10 cellular contexts compared by ENCODE assay signal in genomic region chrX:40177489-40177888, GRCh38.
DNase-seq lines count a peak whose midpoint lies in the region; ATAC-seq, FAIRE-seq and TF ChIP-seq lines count a peak whose summit lies in the region.
"Had no signal": no experiment of that assay in that cellular context is flagged by ENCODE, and none has a peak within 500 bp of the region (broad histone marks: within the 10 kb centered on the region; RNA-seq: fewer than 3 reads in every experiment).

No MANE protein-coding gene starts in this region.

- TF ChIP-seq POLR2A in prostate gland (IDR thresholded peaks at IDR 0.05), result no peak

- H3K4me3 ChIP-seq in MM.1S (ENCODE audit: low read length) (peak overlapping the region; percentile 45), prostate gland (no peak overlapping the region)
- H3K4me3 ChIP-seq in effector memory CD4-positive, alpha-beta T cell (ENCODE audit: insufficient read depth, low read depth, low read length, poor library complexity, severe bottlenecking), result no peak overlapping the region

- H3K79me2 ChIP-seq in MM.1S (ENCODE audit: low read length), result peaks cover 13% of the 10 kb centered on the region

- TF ChIP-seq CTCF in D721Med (IDR thresholded peaks at IDR 0.05; ENCODE audit: insufficient read depth, missing control alignments), result no peak
- no peak for TF ChIP-seq CTCF in MM.1S (IDR thresholded peaks at IDR 0.05; ENCODE audit: low read length)
- no peak for TF ChIP-seq CTCF in prostate gland (IDR thresholded peaks at IDR 0.05)

- H2AFZ ChIP-seq in MM.1S (ENCODE audit: low read length), result 0 out of 2 replicates have a peak overlapping the region, but pooled peaks have one; percentile 22

- peaks cover 14% of the 10 kb centered on the region; the same call in 1 of the 2 replicates for H3F3A ChIP-seq in MM.1S (ENCODE audit: insufficient read depth, low read length)

- H3K9me3 ChIP-seq in MM.1S (replicated peaks; ENCODE audit: insufficient read depth, low read length), result no peaks in the 10 kb centered on the region
- no peaks in the 10 kb centered on the region for H3K9me3 ChIP-seq in effector memory CD4-positive, alpha-beta T cell (ENCODE audit: control insufficient read depth, low read length)
- H3K9me3 ChIP-seq in prostate gland, result no peaks in the 10 kb centered on the region

- peak overlapping the region; percentile 73 for H3K4me2 ChIP-seq in MM.1S (ENCODE audit: low read depth, low read length)

- no peaks in the 10 kb centered on the region for H3K9me2 ChIP-seq in MM.1S (replicated peaks; ENCODE audit: insufficient read depth, low read length)

- intact Hi-C loops in prostate gland (cut with DNase I), result loop anchor here (10.0 kb wide), 1 partner anchor 443 kb away; no protein-coding TSS in a partner anchor
- intact Hi-C loops in left colon (cut with DNase I, micrococcal nuclease), result no loop called here

- FAIRE-seq in D721Med (lab: Jason Lieb, UNC), result peak; percentile 55

- H3K27ac ChIP-seq in MM.1S (ENCODE audit: low read length) (peak overlapping the region; percentile 95; the same call in 1 of the 2 replicates), prostate gland (peak overlapping the region; percentile 91)
- peak overlapping the region; percentile 92 for H3K27ac ChIP-seq in effector memory CD4-positive, alpha-beta T cell (ENCODE audit: insufficient read depth, low read length, poor library complexity, severe bottlenecking)

- peaks cover 10% of the 10 kb centered on the region for H3K4me1 ChIP-seq in MM.1S (ENCODE audit: low read length)
- H3K4me1 ChIP-seq in effector memory CD4-positive, alpha-beta T cell (ENCODE audit: control insufficient read depth, insufficient read depth, low read length, poor library complexity, severe bottlenecking), result peaks cover 18% of the 10 kb centered on the region
- H3K4me1 ChIP-seq in prostate gland (replicated peaks), result no peaks in the 10 kb centered on the region

- no peak for DNase-seq in D721Med (ENCODE audit: insufficient read length, low spot score)
- DNase-seq in MM.1S, result no peak
- no peak for DNase-seq in effector memory CD4-positive, alpha-beta T cell
- no peak for DNase-seq in prostate gland (ENCODE audit: low spot score)
- no peak for DNase-seq in left colon
- DNase-seq: NCI-H446; stimulated activated CD4-positive, alpha-beta T cell treated with anti-CD3 and anti-CD28 coated beads, Interleukin-15, amount 100 ng/mL, for 24 hours had no signal

- H3K36me3 ChIP-seq in MM.1S (replicated peaks; ENCODE audit: insufficient read depth, low read length) (no peaks in the 10 kb centered on the region), prostate gland (no peaks in the 10 kb centered on the region)
- H3K36me3 ChIP-seq in effector memory CD4-positive, alpha-beta T cell (ENCODE audit: control insufficient read depth, insufficient read depth, low read length), result no peaks in the 10 kb centered on the region

- ATAC-seq in HG03039 (IDR thresholded peaks at IDR 0.05; ENCODE audit: unreplicated experiment) (no peak), HG03135 (IDR thresholded peaks at IDR 0.05; ENCODE audit: unreplicated experiment) (no peak), GM19397 (IDR thresholded peaks at IDR 0.05; ENCODE audit: unreplicated experiment) (no peak), left colon (no peak)

- H3K27me3 ChIP-seq in MM.1S (replicated peaks; ENCODE audit: insufficient read depth, low read length) (no peaks in the 10 kb centered on the region), prostate gland (replicated peaks; ENCODE audit: insufficient read depth) (no peaks in the 10 kb centered on the region)
- no peaks in the 10 kb centered on the region for H3K27me3 ChIP-seq in effector memory CD4-positive, alpha-beta T cell (replicated peaks; ENCODE audit: control insufficient read depth, insufficient read depth, low read length, poor library complexity, severe bottlenecking)

- peak overlapping the region; percentile 97 for H3K9ac ChIP-seq in MM.1S (ENCODE audit: low read length)

- 83% methylated on average over 2 of the region's 2 CpGs for WGBS in prostate gland

- no peaks in the 10 kb centered on the region for H4K20me1 ChIP-seq in MM.1S (ENCODE audit: insufficient read depth, low read length)
